Comparison of ENCODE assay signal across 1 cellular context in the genomic region with DNA sequence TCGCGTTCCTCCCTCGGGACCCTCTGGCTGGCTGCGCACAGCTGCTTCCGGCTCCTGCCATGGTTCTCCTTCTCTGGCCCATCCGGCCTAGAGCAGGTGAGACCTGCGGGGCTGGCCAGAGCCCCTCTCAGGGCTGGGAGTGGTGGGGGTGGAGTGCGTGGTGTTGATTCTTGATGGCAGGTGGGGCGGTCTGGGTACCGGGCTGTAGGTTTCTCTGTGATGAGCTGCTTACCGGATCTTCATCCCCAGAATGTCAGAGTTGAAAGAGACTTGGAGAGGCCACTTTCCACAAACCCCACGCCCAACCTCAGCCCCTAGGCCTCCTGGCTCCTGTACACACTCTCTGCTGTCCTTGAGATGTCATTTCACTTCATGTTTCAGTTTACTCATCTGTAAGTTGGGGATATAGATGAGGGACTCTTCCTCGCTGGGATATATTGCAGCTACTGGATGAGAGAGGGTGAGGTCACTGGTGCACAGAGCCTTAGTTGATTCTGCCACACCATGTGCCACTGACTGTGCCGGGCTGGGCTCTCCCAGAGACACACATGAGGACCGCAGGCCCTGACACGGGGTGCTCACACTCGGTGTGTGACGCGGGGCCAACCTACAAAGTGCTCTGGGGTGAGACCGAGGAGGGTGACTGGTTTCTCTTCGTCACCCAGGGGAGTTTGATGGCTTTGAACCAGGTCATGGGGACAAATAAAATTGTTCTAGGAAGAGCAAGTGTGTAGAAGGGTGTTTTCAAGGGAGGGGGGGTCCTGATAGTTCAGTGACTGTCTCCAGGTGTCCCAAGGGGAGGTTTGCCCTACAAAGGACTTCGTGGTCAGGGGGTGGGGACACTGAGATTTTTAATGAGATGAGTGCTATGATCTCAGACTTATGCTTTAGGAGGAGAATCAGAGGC.
TF ChIP-seq lines count a peak whose summit lies in the region.

No MANE protein-coding gene starts in this region.

TF ChIP-seq in GM23338, 12 proteins besides CTCF, POLR2A, EP300 and RAD21:
- TF ChIP-seq NANOG (IDR thresholded peaks at IDR 0.05; ENCODE audit: borderline replicate concordance), result no peak
- TF ChIP-seq, protein P1, sequence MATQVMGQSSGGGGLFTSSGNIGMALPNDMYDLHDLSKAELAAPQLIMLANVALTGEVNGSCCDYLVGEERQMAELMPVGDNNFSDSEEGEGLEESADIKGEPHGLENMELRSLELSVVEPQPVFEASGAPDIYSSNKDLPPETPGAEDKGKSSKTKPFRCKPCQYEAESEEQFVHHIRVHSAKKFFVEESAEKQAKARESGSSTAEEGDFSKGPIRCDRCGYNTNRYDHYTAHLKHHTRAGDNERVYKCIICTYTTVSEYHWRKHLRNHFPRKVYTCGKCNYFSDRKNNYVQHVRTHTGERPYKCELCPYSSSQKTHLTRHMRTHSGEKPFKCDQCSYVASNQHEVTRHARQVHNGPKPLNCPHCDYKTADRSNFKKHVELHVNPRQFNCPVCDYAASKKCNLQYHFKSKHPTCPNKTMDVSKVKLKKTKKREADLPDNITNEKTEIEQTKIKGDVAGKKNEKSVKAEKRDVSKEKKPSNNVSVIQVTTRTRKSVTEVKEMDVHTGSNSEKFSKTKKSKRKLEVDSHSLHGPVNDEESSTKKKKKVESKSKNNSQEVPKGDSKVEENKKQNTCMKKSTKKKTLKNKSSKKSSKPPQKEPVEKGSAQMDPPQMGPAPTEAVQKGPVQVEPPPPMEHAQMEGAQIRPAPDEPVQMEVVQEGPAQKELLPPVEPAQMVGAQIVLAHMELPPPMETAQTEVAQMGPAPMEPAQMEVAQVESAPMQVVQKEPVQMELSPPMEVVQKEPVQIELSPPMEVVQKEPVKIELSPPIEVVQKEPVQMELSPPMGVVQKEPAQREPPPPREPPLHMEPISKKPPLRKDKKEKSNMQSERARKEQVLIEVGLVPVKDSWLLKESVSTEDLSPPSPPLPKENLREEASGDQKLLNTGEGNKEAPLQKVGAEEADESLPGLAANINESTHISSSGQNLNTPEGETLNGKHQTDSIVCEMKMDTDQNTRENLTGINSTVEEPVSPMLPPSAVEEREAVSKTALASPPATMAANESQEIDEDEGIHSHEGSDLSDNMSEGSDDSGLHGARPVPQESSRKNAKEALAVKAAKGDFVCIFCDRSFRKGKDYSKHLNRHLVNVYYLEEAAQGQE (IDR thresholded peaks at IDR 0.05; ENCODE audit: unreplicated experiment), result no peak
